In the genomic region with DNA sequence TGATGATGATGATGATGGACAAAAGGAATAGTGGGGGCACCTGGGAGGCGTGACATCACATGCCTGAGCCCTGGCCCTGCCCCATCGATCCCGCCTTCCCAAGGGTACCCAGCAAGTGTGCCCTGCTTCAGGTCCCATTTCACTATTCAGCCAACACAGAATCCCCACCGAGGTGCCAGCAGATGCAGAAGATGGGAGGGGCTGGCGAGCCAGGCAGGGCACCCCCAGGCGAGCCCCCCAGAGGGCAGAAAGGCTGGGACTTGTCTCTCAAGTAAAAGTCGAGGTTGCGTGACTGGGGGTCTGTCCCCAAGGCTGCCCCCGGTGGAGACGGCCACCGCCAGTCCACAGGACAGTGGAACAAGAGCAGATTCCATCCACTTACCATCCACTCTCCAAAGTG, we compare ENCODE assay signal across 24 cellular contexts.
"Had no signal": no experiment of that assay in that cellular context is flagged by ENCODE, and none has a peak within 500 bp of the region (broad histone marks: within the 10 kb centered on the region; RNA-seq: fewer than 3 reads in every experiment).

No MANE protein-coding gene starts in this region.

- H3K27ac ChIP-seq: brain microvascular endothelial cell, cardiac muscle cell had no signal

- H3K9me3 Mint-ChIP-seq: activated B cell treated with CpG ODN at 0.5 μM for 24 hours; activated naive CD8-positive, alpha-beta T cell treated with anti-CD3 and anti-CD28 coated beads for 36 hours; activated T-cell treated with anti-CD3 and anti-CD28 coated beads, Interleukin-2, amount 50 U/mL, for 4 hours had no signal

- DNase-seq: activated B cell treated with CpG ODN at 0.5 μM for 24 hours; activated CD4-positive, alpha-beta memory T cell treated with anti-CD3 and anti-CD28 coated beads for 36 hours; activated CD4-positive, alpha-beta T cell treated with anti-CD3 and anti-CD28 coated beads for 1 hour; activated CD4-positive, alpha-beta T cell treated with anti-CD3 and anti-CD28 coated beads, Interleukin-2, amount 10 ng/mL, durations not matched to agents 24 days and 14 days; activated CD8-positive, alpha-beta memory T cell treated with anti-CD3 and anti-CD28 coated beads for 24 hours; activated gamma-delta T cell treated with Interleukin-2 at 50 U/mL for 16 hours; activated naive CD4-positive, alpha-beta T cell treated with anti-CD3 and anti-CD28 coated beads, Interleukin-2, amount 10 ng/mL, durations not matched to agents 7 days and 5 days; activated naive CD8-positive, alpha-beta T cell treated with anti-CD3 and anti-CD28 coated beads for 36 hours; activated T-cell treated with anti-CD3 and anti-CD28 coated beads, Interleukin-2, amount 50 U/mL, for 4 hours; brain microvascular endothelial cell; cerebellar nuclear complex; MG63; MV-4-11; NCI-H1092 treated with DMSO at 0.1 percent for 48 hours; NCI-H1417 treated with DMSO at 0.1 percent for 48 hours; NCI-H1694 treated with DMSO at 0.1 percent for 48 hours; NCI-H2029 treated with DMSO at 0.1 percent for 48 hours; NCI-H446; PC-3; SIG-M5; T-helper 17 cell; T-helper 9 cell had no signal

- H3K4me1 Mint-ChIP-seq: activated CD4-positive, alpha-beta T cell treated with anti-CD3 and anti-CD28 coated beads, Interleukin-2, amount 10 ng/mL, durations not matched to agents 24 days and 14 days; activated naive CD4-positive, alpha-beta T cell treated with anti-CD3 and anti-CD28 coated beads, Interleukin-2, amount 10 ng/mL, durations not matched to agents 7 days and 5 days; activated naive CD8-positive, alpha-beta T cell treated with anti-CD3 and anti-CD28 coated beads for 36 hours; T-helper 17 cell had no signal

- H3K27me3 ChIP-seq: MG63 had no signal

- FAIRE-seq: RCC 7860 had no signal

- H3K4me3 ChIP-seq: cardiac muscle cell, MG63 had no signal

- H3K4me3 Mint-ChIP-seq: activated B cell treated with CpG ODN at 0.5 μM for 24 hours; activated CD4-positive, alpha-beta memory T cell treated with anti-CD3 and anti-CD28 coated beads for 36 hours; activated CD4-positive, alpha-beta T cell treated with anti-CD3 and anti-CD28 coated beads, Interleukin-2, amount 10 ng/mL, durations not matched to agents 24 days and 14 days; activated naive CD4-positive, alpha-beta T cell treated with anti-CD3 and anti-CD28 coated beads, Interleukin-2, amount 10 ng/mL, durations not matched to agents 7 days and 5 days; activated naive CD8-positive, alpha-beta T cell treated with anti-CD3 and anti-CD28 coated beads for 36 hours; activated T-cell treated with anti-CD3 and anti-CD28 coated beads, Interleukin-2, amount 50 U/mL, for 4 hours; T-helper 17 cell had no signal

- H3K27ac Mint-ChIP-seq: activated B cell treated with CpG ODN at 0.5 μM for 24 hours; activated CD4-positive, alpha-beta memory T cell treated with anti-CD3 and anti-CD28 coated beads for 36 hours; activated CD4-positive, alpha-beta T cell treated with anti-CD3 and anti-CD28 coated beads, Interleukin-2, amount 10 ng/mL, durations not matched to agents 24 days and 14 days; activated naive CD4-positive, alpha-beta T cell treated with anti-CD3 and anti-CD28 coated beads, Interleukin-2, amount 10 ng/mL, durations not matched to agents 7 days and 5 days; activated naive CD8-positive, alpha-beta T cell treated with anti-CD3 and anti-CD28 coated beads for 36 hours; T-helper 17 cell had no signal

- H3K9me3 ChIP-seq: MG63 had no signal

- ATAC-seq: activated T-cell treated with anti-CD3 and anti-CD28 coated beads, Interleukin-2, amount 50 U/mL, for 4 hours; PC-3; T-helper 17 cell had no signal

- H3K36me3 Mint-ChIP-seq: activated CD4-positive, alpha-beta memory T cell treated with anti-CD3 and anti-CD28 coated beads for 36 hours; activated naive CD4-positive, alpha-beta T cell treated with anti-CD3 and anti-CD28 coated beads, Interleukin-2, amount 10 ng/mL, durations not matched to agents 7 days and 5 days; activated naive CD8-positive, alpha-beta T cell treated with anti-CD3 and anti-CD28 coated beads for 36 hours had no signal

- H3K36me3 ChIP-seq: brain microvascular endothelial cell, cardiac muscle cell, MG63 had no signal
